Comparison of ENCODE assay signal across 10 cellular contexts in the genomic region with DNA sequence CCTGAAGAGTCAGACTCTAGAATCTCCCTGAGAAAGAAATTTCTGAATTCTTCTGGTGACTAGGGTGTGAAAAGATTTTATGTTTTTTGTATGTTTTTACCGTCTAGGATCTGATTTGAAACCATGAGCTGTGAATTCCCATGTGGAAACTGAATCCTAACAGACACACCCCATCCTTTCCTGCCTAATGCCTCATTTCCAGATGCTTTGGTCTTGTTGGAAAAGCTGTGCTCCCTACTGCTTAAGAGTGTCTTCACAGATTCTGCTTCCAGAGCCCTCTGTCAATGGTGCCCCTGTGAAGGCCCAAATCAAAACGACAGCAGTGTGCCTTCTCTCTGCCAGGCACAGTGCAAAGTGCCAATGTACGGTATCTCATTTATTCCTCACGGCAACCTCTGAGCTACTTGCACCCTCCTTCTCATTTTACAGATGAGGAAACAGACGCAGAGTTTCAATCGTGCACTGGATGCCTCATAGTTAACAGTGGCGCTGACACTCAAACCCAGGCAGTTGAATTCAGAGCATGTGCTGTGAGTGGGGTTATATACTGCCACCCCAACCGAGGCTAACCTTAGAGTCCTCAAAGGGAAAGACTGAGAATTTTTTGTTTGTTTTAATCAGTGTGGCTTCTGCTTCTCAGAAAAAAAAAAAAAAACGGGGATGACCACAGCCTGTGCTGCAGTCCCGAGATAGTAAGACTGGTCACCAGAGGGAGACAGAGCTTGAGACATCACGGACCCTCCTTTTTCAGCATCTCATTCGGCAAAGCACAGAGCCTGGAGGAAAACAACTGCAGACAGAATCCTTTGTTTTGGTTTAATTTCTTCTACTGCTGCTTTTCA.
A peak's percentile ranks its signal among the peaks of the same experiment; 100 is the strongest.
DNase-seq lines count a peak whose midpoint lies in the region; ATAC-seq, FAIRE-seq and TF ChIP-seq lines count a peak whose summit lies in the region.
"Had no signal": no experiment of that assay in that cellular context is flagged by ENCODE, and none has a peak within 500 bp of the region (broad histone marks: within the 10 kb centered on the region; RNA-seq: fewer than 3 reads in every experiment).

No MANE protein-coding gene starts in this region.

- ATAC-seq in GM21390 (IDR thresholded peaks at IDR 0.05; ENCODE audit: unreplicated experiment) (peak; percentile 53), T-cell (replicated peaks in 1 of 4) (no peak), HG03342 (IDR thresholded peaks at IDR 0.05; ENCODE audit: unreplicated experiment) (no peak)

- CTCF ChIA-PET in BJ (lab: Yijun Ruan, JAX), result interaction anchor here (0.6 to 1.8 kb wide), 9 partner anchors 12 to 871 kb away, joined by 3 to 4 read pairs (median 3); no protein-coding TSS in a partner anchor
- CTCF ChIA-PET in H1 (lab: Charles Lee; ENCODE audit: partially characterized antibody), result interaction anchor here (0.6 to 14.9 kb wide), 31 partner anchors 12 to 872 kb away, joined by 3 to 221 read pairs (median 3); no protein-coding TSS in a partner anchor
- CTCF ChIA-PET in T-cell (lab: Charles Lee), result no interaction called here

- no peak overlapping the region for H3K23ac ChIP-seq in H1 (ENCODE audit: insufficient read length)

- no peak overlapping the region for H4K5ac ChIP-seq in H1 (ENCODE audit: insufficient read length, low read depth, low read length)

- H3K9me3 ChIP-seq in H1 (ENCODE audit: insufficient read depth in 2 of 2, low read depth in 1 of 2, low read length in 1 of 2), result no peaks in the 10 kb centered on the region

- H3K27me3 Mint-ChIP-seq in T-cell, result peaks cover 4 to 16% of the 10 kb centered on the region in 2 donors

- no peak overlapping the region for H3K56ac ChIP-seq in H1 (replicated peaks; ENCODE audit: insufficient read length, low read depth, low read length)

- no peak overlapping the region for H2AK5ac ChIP-seq in H1 (ENCODE audit: low read depth, low read length)

- H4K20me1 ChIP-seq in H1 (replicated peaks in 1 of 2; ENCODE audit: control insufficient read depth in 1 of 2, insufficient read depth in 2 of 2, low read length in 2 of 2), result no peaks in the 10 kb centered on the region

- WGBS in H1 (ENCODE audit: extremely low coverage in 1 of 2, insufficient coverage in 1 of 2, insufficient read length in 1 of 2, insufficient replicate concordance in 2 of 2, low coverage in 1 of 2, low lambda C conversion rate in 2 of 2, missing lambda C conversion rate in 1 of 2), 2 experiments, result 54% methylated on average over 12 of the region's 12 CpGs; no CpG with 5 or more reads in 1 of the 2 experiments

- no peaks in the 10 kb centered on the region for H3K36me3 Mint-ChIP-seq in T-cell
- H3K36me3 Mint-ChIP-seq: IgD-negative memory B cell had no signal

- H3K23me2 ChIP-seq in H1 (ENCODE audit: low read depth, low read length), result no peaks in the 10 kb centered on the region; the same call in 1 of the 2 replicates

- TF ChIP-seq CTCF in BJ (IDR thresholded peaks at IDR 0.05; ENCODE audit: insufficient read depth, low read depth, low read length) (peak; percentile 73), H1 (IDR thresholded peaks at IDR 0.05; ENCODE audit: control extremely low read depth in 1 of 3, insufficient read depth in 1 of 3, low read depth in 1 of 3, low read length in 3 of 3) (peak; percentile 72 to 82 (median 74))

- no peak overlapping the region for H3K27ac ChIP-seq in H1 (ENCODE audit: low read depth, low read length)

- TF ChIP-seq RAD21 in H1 (IDR thresholded peaks at IDR 0.05 in 1 of 2, conservative IDR thresholded peaks at IDR 0.05 in 1 of 2; ENCODE audit: low read depth in 2 of 2, low read length in 2 of 2), result peak; percentile 94

- H3K79me1 ChIP-seq in H1 (ENCODE audit: low read depth, low read length), result no peaks in the 10 kb centered on the region

- H2BK20ac ChIP-seq in H1 (ENCODE audit: low read length), result no peak overlapping the region

- no peak for TF ChIP-seq EP300 in H1 (IDR thresholded peaks at IDR 0.05; ENCODE audit: borderline replicate concordance in 1 of 2, low read depth in 2 of 2, low read length in 2 of 2)

- peak; percentile 95 for FAIRE-seq in H1 (lab: Jason Lieb, UNC)
- FAIRE-seq: islet of Langerhans had no signal

- H3K9me3 Mint-ChIP-seq in T-cell, result no peaks in the 10 kb centered on the region
- H3K9me3 Mint-ChIP-seq: IgD-negative memory B cell had no signal

- no peak overlapping the region for H3K4me3 Mint-ChIP-seq in T-cell
- H3K4me3 Mint-ChIP-seq: IgD-negative memory B cell had no signal

- H3K4me1 ChIP-seq in H1 (replicated peaks in 1 of 4; ENCODE audit: control insufficient read depth in 3 of 4, insufficient read depth in 4 of 4, low read length in 3 of 4), result peaks cover 0 to 9% (median 4%) of the 10 kb centered on the region in 4 experiments; a peak in 3 of 7 replicates

- no peak for TF ChIP-seq POLR2A in H1 (IDR thresholded peaks at IDR 0.05; ENCODE audit: control extremely low read depth in 1 of 2, low read depth in 2 of 2, low read length in 2 of 2)

- H3K9ac ChIP-seq in H1 (replicated peaks in 1 of 4; ENCODE audit: extremely low read depth in 1 of 4, low read depth in 3 of 4, low read length in 3 of 4), result peak overlapping the region in 1 of 4 experiments; percentile 43; a peak in 1 of 7 replicates

- H3K4me3 ChIP-seq in BJ (ENCODE audit: low read depth, low read length) (no peak overlapping the region), H1 (ENCODE audit: extremely low read depth in 1 of 4, insufficient read depth in 2 of 4, low read depth in 3 of 4, low read length in 4 of 4) (no peak overlapping the region)

- no peak overlapping the region for H3K4me2 ChIP-seq in H1 (ENCODE audit: insufficient read depth in 1 of 2, low read depth in 2 of 2, low read length in 2 of 2)

- no peaks in the 10 kb centered on the region for H3K4me1 Mint-ChIP-seq in T-cell

- H3K4ac ChIP-seq in H1 (replicated peaks; ENCODE audit: insufficient read length, low read depth, low read length), result no peak overlapping the region

- no peak overlapping the region for H4K8ac ChIP-seq in H1 (ENCODE audit: extremely low read depth, insufficient read depth, low read length)

- no peak overlapping the region for H3K27ac Mint-ChIP-seq in T-cell
- H3K27ac Mint-ChIP-seq: IgD-negative memory B cell had no signal

- H2AFZ ChIP-seq in H1 (ENCODE audit: low read length), result peak overlapping the region; percentile 79

- H3K79me2 ChIP-seq in H1 (ENCODE audit: control insufficient read depth in 1 of 2, insufficient read depth in 2 of 2, low read length in 2 of 2), result no peaks in the 10 kb centered on the region

- no peak overlapping the region; the same call in 1 of the 2 replicates for H3K18ac ChIP-seq in H1 (ENCODE audit: extremely low read depth, low read length)

- POLR2A ChIA-PET in BJ (lab: Charles Lee), result interaction anchor here (0.6 kb wide), 1 partner anchor 812 kb away, joined by 3 read pairs; no protein-coding TSS in a partner anchor
- POLR2A ChIA-PET in H1 (lab: Charles Lee; ENCODE audit: partially characterized antibody), result interaction anchor here (0.6 to 0.9 kb wide), 2 partner anchors 98 to 818 kb away, joined by 3 to 4 read pairs; no protein-coding TSS in a partner anchor
- POLR2A ChIA-PET in T-cell (lab: Charles Lee), result no interaction called here

- no peak overlapping the region for H2BK5ac ChIP-seq in H1 (ENCODE audit: low read depth, low read length)

- H3K27me3 ChIP-seq in BJ (ENCODE audit: control insufficient read depth, insufficient read depth, low read length) (no peaks in the 10 kb centered on the region), H1 (replicated peaks in 1 of 4; ENCODE audit: control insufficient read depth in 3 of 4, extremely low read depth in 1 of 4, insufficient read depth in 3 of 4, low read length in 3 of 4) (no peaks in the 10 kb centered on the region)

- no peak overlapping the region for H3K14ac ChIP-seq in H1 (ENCODE audit: insufficient read length)

- peak overlapping the region; percentile 21; the same call in 1 of the 2 replicates for H2BK12ac ChIP-seq in H1 (ENCODE audit: low read depth, low read length)

- no peak overlapping the region for H2BK120ac ChIP-seq in H1 (replicated peaks; ENCODE audit: low read depth, low read length)

- no peak overlapping the region for H4K91ac ChIP-seq in H1 (replicated peaks; ENCODE audit: insufficient read length, low read length)

- H2BK15ac ChIP-seq in H1 (ENCODE audit: low read length), result no peak overlapping the region

- no peaks in the 10 kb centered on the region for H3K36me3 ChIP-seq in BJ (ENCODE audit: control insufficient read depth, insufficient read depth, low read length)
- H3K36me3 ChIP-seq in H1 (ENCODE audit: control insufficient read depth in 2 of 4, insufficient read depth in 4 of 4, low read length in 3 of 4), result no peaks in the 10 kb centered on the region

- no peak for DNase-seq in BJ (ENCODE audit: low read depth)
- DNase-seq in NCI-H82 treated with DMSO at 0.1 percent for 48 hours (lab: John Stamatoyannopoulos, UW; ENCODE audit: unreplicated experiment), result peak; percentile 10
- peak; percentile 31 to 54 for DNase-seq in H1 (ENCODE audit: low read depth in 1 of 2, low spot score in 2 of 2)
- DNase-seq in midbrain (lab: John Stamatoyannopoulos, UW), result peak; percentile 68
- DNase-seq in T-cell, result no peak
- DNase-seq in T-helper 1 cell, result no peak

TF ChIP-seq in H1, 55 proteins besides CTCF, POLR2A, EP300 and RAD21:
- TF ChIP-seq NRF1 (IDR thresholded peaks at IDR 0.05; ENCODE audit: low read depth, low read length) (no peak), SRF (IDR thresholded peaks at IDR 0.05; ENCODE audit: low read depth, low read length) (no peak), TEAD4 (IDR thresholded peaks at IDR 0.05; ENCODE audit: low read depth, low read length) (no peak), POU5F1 (IDR thresholded peaks at IDR 0.05; ENCODE audit: low read depth, low read length) (no peak), CEBPB (IDR thresholded peaks at IDR 0.05; ENCODE audit: low read depth, low read length) (no peak), SP4 (IDR thresholded peaks at IDR 0.05; ENCODE audit: low read length) (no peak), TAF1 (IDR thresholded peaks at IDR 0.05; ENCODE audit: low read depth, low read length) (no peak), GABPA (IDR thresholded peaks at IDR 0.05; ENCODE audit: borderline replicate concordance, insufficient read depth, low read length) (no peak), CTBP2 (IDR thresholded peaks at IDR 0.05; ENCODE audit: borderline replicate concordance, insufficient read depth, insufficient read length, low read length) (no peak), MAX (IDR thresholded peaks at IDR 0.05) (no peak), SAP30 (IDR thresholded peaks at IDR 0.05; ENCODE audit: insufficient read depth, insufficient replicate concordance, low read length) (no peak), KDM1A (IDR thresholded peaks at IDR 0.05; ENCODE audit: borderline replicate concordance, low read length) (no peak)

Comparison
In these comparisons a context has a peak if more than half of its experiments do, and no peak if none do; other contexts are left out.
1. DNase-seq: peak in NCI-H82 treated with DMSO at 0.1 percent for 48 hours (single experiment), H1 (2 of 2) and midbrain (single experiment); none in BJ (single experiment), T-cell (0 of 34) and T-helper 1 cell (0 of 5).
2. CTCF ChIA-PET loops: an anchor here in BJ (0.6 to 1.8 kb wide) and H1 (0.6 to 14.9 kb wide); none called in T-cell.
3. POLR2A ChIA-PET loops: an anchor here in BJ (0.6 kb wide) and H1 (0.6 to 0.9 kb wide); none called in T-cell.